In the genomic region with DNA sequence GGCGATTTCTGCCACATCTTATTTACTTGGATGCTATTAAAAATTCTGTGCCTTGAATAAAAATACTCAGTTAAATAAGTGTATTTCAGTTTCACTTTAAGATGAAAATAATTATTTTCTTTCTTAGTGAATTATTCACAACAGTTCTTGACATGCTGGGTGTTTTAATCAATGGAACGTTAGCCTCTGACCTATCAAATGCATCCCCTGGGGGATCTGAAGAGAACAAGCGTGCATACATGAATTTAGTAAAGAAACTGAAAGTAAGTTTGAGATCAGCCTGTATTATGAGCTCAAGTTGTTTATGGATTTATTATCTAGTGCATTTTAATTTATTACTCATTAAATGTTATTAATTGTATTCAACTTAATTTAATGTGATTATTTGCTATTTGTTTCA, we compare ENCODE assay signal across 11 cellular contexts. TPM values are rescaled to one million over a fixed set of nuclear protein-coding genes. Genes with fewer than 3 reads are reported as not detected.
DNase-seq lines count a peak whose midpoint lies in the region; ATAC-seq and TF ChIP-seq lines count a peak whose summit lies in the region.
"Had no signal": no experiment of that assay in that cellular context is flagged by ENCODE, and none has a peak within 500 bp of the region (broad histone marks: within the 10 kb centered on the region; RNA-seq: fewer than 3 reads in every experiment).

No MANE protein-coding gene starts in this region.

- H3K27me3 ChIP-seq in heart left ventricle = no peaks in the 10 kb centered on the region
- no peaks in the 10 kb centered on the region for H3K27me3 ChIP-seq in tibial nerve

- no peak for TF ChIP-seq EP300 in tibial nerve (IDR thresholded peaks at IDR 0.05)

- WGBS in heart left ventricle, 4 donors = 52 to 60% (median 55%) methylated on average over 3 of the region's 3 CpGs
- WGBS in tibial nerve, 2 donors = 5 to 21% methylated on average over 3 of the region's 3 CpGs

- ATAC-seq in heart left ventricle (peak in 1 of 4 donors; percentile 53), HG02981 (IDR thresholded peaks at IDR 0.05; ENCODE audit: unreplicated experiment) (peak; percentile 62), omental fat pad (ENCODE audit: low FRiP score) (no peak)

- H3K36me3 ChIP-seq in heart left ventricle (no peaks in the 10 kb centered on the region), tibial nerve (no peaks in the 10 kb centered on the region)

- peaks cover 0 to 51% (median 0%) of the 10 kb centered on the region in 12 donors for H3K4me1 ChIP-seq in heart left ventricle
- H3K4me1 ChIP-seq in tibial nerve = peaks cover 0 to 45% (median 7%) of the 10 kb centered on the region in 4 donors

- H3K4me3 ChIP-seq in heart left ventricle (peak overlapping the region in 9 of 12 donors; percentile 18 to 52 (median 34)), coronary artery (peak overlapping the region; percentile 53), tibial nerve (peak overlapping the region; percentile 19 to 44 (median 29))
- H3K4me3 ChIP-seq: mucosa of descending colon had no signal

- intact Hi-C loops in heart left ventricle (cut with DNase I) = no loop called here
- intact Hi-C loops in cardiac septum (cut with DNase I) = no loop called here

- DNase-seq in heart left ventricle (no peak), cardiac septum (ENCODE audit: low spot score) (no peak), coronary artery (ENCODE audit: low spot score) (no peak), tibial nerve (ENCODE audit: low spot score in 2 of 2) (no peak), omental fat pad (ENCODE audit: low spot score) (no peak), NCI-H345 (lab: John Stamatoyannopoulos, UW) (no peak)
- DNase-seq in stimulated activated naive CD4-positive, alpha-beta T cell treated with Interleukin-2 at 50 U/mL for 16 hours (lab: John Stamatoyannopoulos, UW) = no peak
- DNase-seq: effector memory CD4-positive, alpha-beta T cell; mucosa of descending colon; NCI-H446 treated with DMSO at 0.1 percent for 48 hours had no signal

- H3K27ac ChIP-seq in heart left ventricle (peak overlapping the region in 3 of 12 donors; percentile 3 to 68 (median 6)), coronary artery (no peak overlapping the region), tibial nerve (peak overlapping the region; percentile 54 to 84 (median 72))

- TF ChIP-seq POLR2A in heart left ventricle (IDR thresholded peaks at IDR 0.05) (no peak), tibial nerve (IDR thresholded peaks at IDR 0.05) (no peak)

- TF ChIP-seq CTCF in heart left ventricle (IDR thresholded peaks at IDR 0.05) (no peak), coronary artery (IDR thresholded peaks at IDR 0.05) (no peak), tibial nerve (IDR thresholded peaks at IDR 0.05) (no peak), omental fat pad (IDR thresholded peaks at IDR 0.05) (no peak)

- H3K9me3 ChIP-seq in heart left ventricle = no peaks in the 10 kb centered on the region
- H3K9me3 ChIP-seq in tibial nerve = no peaks in the 10 kb centered on the region
- H3K9me3 ChIP-seq: mucosa of descending colon had no signal

RNA-seq across cellular contexts. Expression of gene P2RY12, which starts 0.6 kb away (rescaled TPM):
- total RNA-seq in heart left ventricle (1 to 10 TPM in 3 of 9 donors, under 1 TPM in 6; 0.40 to 3.4 (median 0.84) TPM), cardiac septum (0.13 TPM), tibial nerve (10 to 100 TPM in 1 of 4 donors, 1 to 10 TPM in 3; 6.3 to 11.5 (median 8.8) TPM), omental fat pad (1 to 10 TPM; 5.2 to 8.3 (median 7.0) TPM)
- polyA plus RNA-seq in heart left ventricle = under 1 TPM; 0.26 to 0.34 TPM

RNA-seq across cellular contexts. Expression of gene P2RY13, which starts 54.6 kb away (rescaled TPM):
- total RNA-seq in heart left ventricle (1 to 10 TPM in 2 of 9 donors, under 1 TPM in 7; 0.23 to 7.3 (median 0.50) TPM), cardiac septum (0.46 TPM), tibial nerve (1 to 10 TPM in 2 of 4 donors, under 1 TPM in 2; 0.20 to 3.1 (median 0.78) TPM), omental fat pad (10 to 100 TPM in 1 of 4 donors, 1 to 10 TPM in 2, under 1 TPM in 1; 0.72 to 10.7 (median 3.4) TPM)
- under 1 TPM; 0.25 to 0.30 TPM for polyA plus RNA-seq in heart left ventricle

Comparison
In these comparisons a context has a peak if more than half of its experiments do, and no peak if none do; other contexts are left out.
1. H3K27ac ChIP-seq: peak in tibial nerve (4 of 4); none in coronary artery (0 of 2).
2. Peak in every context shown above with its lines, with median percentiles within 50 percentile points of each other: H3K4me3 ChIP-seq.